ENCODE assay signal across 30 cellular contexts in the genomic region with DNA sequence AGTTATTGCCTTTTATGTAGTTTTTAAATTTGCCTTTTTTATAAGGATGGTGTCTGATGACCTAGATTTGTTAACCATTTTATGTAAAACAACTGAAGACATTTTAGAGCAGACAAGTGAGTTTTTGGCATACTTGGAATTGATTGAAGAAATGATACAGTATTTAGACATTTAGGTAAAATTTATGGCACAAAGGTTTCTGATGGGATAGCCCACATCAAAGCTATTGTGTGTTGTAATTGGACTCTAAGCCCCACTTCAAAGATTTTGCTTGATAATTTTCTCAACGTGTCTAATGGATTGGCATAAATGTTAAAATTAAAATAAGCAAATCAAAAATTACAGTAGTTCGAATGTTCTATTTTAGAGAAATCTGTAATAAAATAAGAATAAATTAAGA. TPM values are rescaled to one million over a fixed set of nuclear protein-coding genes. Genes with fewer than 3 reads are reported as not detected.
DNase-seq lines count a peak whose midpoint lies in the region; ATAC-seq, FAIRE-seq and TF ChIP-seq lines count a peak whose summit lies in the region.
"Had no signal": no experiment of that assay in that cellular context is flagged by ENCODE, and none has a peak within 500 bp of the region (broad histone marks: within the 10 kb centered on the region; RNA-seq: fewer than 3 reads in every experiment).

No MANE protein-coding gene starts in this region.

- H3K79me2 ChIP-seq in PC-3 (ENCODE audit: low read length), result no peaks in the 10 kb centered on the region
- H3K79me2 ChIP-seq in K562 (ENCODE audit: control insufficient read depth, insufficient read depth, low read length), result peaks cover 94% of the 10 kb centered on the region
- no peaks in the 10 kb centered on the region for H3K79me2 ChIP-seq in PC-9 (ENCODE audit: low read depth)

- TF ChIP-seq POLR2A in K562 (conservative IDR thresholded peaks at IDR 0.05), result no peak

- TF ChIP-seq EP300 in K562 (IDR thresholded peaks at IDR 0.05; ENCODE audit: low read length), result no peak

- H3K9me3 ChIP-seq in PC-3 (ENCODE audit: low read length) (no peaks in the 10 kb centered on the region), K562 (replicated peaks; ENCODE audit: control insufficient read depth, insufficient read depth, low read depth, low read length) (no peaks in the 10 kb centered on the region), PC-9 (ENCODE audit: insufficient read depth, low read depth) (no peaks in the 10 kb centered on the region)
- H3K9me3 ChIP-seq: BE2C, BLaER1 had no signal

- H3K27me3 ChIP-seq in PC-3 (ENCODE audit: low read length), result no peaks in the 10 kb centered on the region
- no peaks in the 10 kb centered on the region for H3K27me3 ChIP-seq in K562 (ENCODE audit: control insufficient read depth in 2 of 2, insufficient read depth in 2 of 2, low read length in 2 of 2)
- no peaks in the 10 kb centered on the region for H3K27me3 ChIP-seq in PC-9 (ENCODE audit: insufficient read depth, low read depth)
- H3K27me3 ChIP-seq: BLaER1 had no signal

- TF ChIP-seq RAD21 in K562 (CRISPR knock-in tag; conservative IDR thresholded peaks at IDR 0.05 in 1 of 2, IDR thresholded peaks at IDR 0.05 in 1 of 2), result no peak

- peak; percentile 43 for FAIRE-seq in A204.1 (lab: Jason Lieb, UNC)
- peak; percentile 14 for FAIRE-seq in GM19239 (lab: Jason Lieb, UNC)
- FAIRE-seq in K562 (lab: Jason Lieb, UNC), result peak; percentile 59
- FAIRE-seq: GM12891 had no signal

- no peak for ATAC-seq in PC-3
- no peak for ATAC-seq in K562
- no peak for ATAC-seq in HG03469 (IDR thresholded peaks at IDR 0.05; ENCODE audit: unreplicated experiment)
- ATAC-seq in GM18858 (IDR thresholded peaks at IDR 0.05; ENCODE audit: unreplicated experiment), result no peak

- POLR2A ChIA-PET in PC-3 (lab: Charles Lee; ENCODE audit: unreplicated experiment) (no interaction called here), K562 (lab: Yijun Ruan, JAX) (no interaction called here), PC-9 (lab: Charles Lee; ENCODE audit: unreplicated experiment) (no interaction called here)

- H3K4me3 ChIP-seq in PC-3 (ENCODE audit: low read length) (no peak overlapping the region), K562 (no peak overlapping the region), PC-9 (no peak overlapping the region)
- H3K4me3 ChIP-seq: BLaER1 had no signal

- intact Hi-C loops in PC-3 (cut with micrococcal nuclease) (no loop called here), K562 (cut with micrococcal nuclease) (loop anchor here (5.0 kb wide), 1 partner anchor 121 kb away; the partner anchor contains the start of gene AREG), PC-9 (cut with micrococcal nuclease; ENCODE audit: unreplicated experiment) (no loop called here)

- 11% methylated on average over 2 of the region's 2 CpGs for WGBS in K562 (ENCODE audit: insufficient coverage, low coverage, missing lambda C conversion rate)

- H3K9ac ChIP-seq in PC-3 (ENCODE audit: low read length) (peak overlapping the region; percentile 91; the same call in 1 of the 2 replicates), K562 (ENCODE audit: insufficient read depth in 1 of 2, low read depth in 2 of 2, low read length in 2 of 2) (peak overlapping the region in 1 of 2 experiments; percentile 70; a peak in 1 of 4 replicates)
- H3K9ac ChIP-seq: BLaER1 had no signal

- H2AFZ ChIP-seq in PC-3 (ENCODE audit: low read length), result no peak overlapping the region
- H2AFZ ChIP-seq in K562 (ENCODE audit: low read depth, low read length), result no peak overlapping the region
- no peak overlapping the region for H2AFZ ChIP-seq in PC-9

- in situ Hi-C loops in K562 (cut with MboI), result no loop called here

- BruUV-seq in PC-3 (replicated peaks; lab: Mats Ljungman, UMichigan) (no TSS peak), K562 (replicated peaks; lab: Mats Ljungman, UMichigan) (no TSS peak), PC-9 (replicated peaks; lab: Mats Ljungman, UMichigan) (no TSS peak)

- H3F3A ChIP-seq in PC-3 (ENCODE audit: low read length, unreplicated experiment) (peaks cover 7% of the 10 kb centered on the region), PC-9 (ENCODE audit: insufficient read depth, low read depth) (no peaks in the 10 kb centered on the region)

- H3K9me2 ChIP-seq in PC-3 (replicated peaks; ENCODE audit: low read length) (no peaks in the 10 kb centered on the region), PC-9 (ENCODE audit: insufficient read depth) (no peaks in the 10 kb centered on the region; the same call in 1 of the 2 replicates)

- H3K4me2 ChIP-seq in PC-3 (ENCODE audit: low read length) (no peak overlapping the region), K562 (ENCODE audit: insufficient read depth, low read length) (0 out of 2 replicates have a peak overlapping the region, but pooled peaks have one; percentile 33), PC-9 (no peak overlapping the region)
- H3K4me2 ChIP-seq: BLaER1 had no signal

- no peak for DNase-seq in GM19239 (ENCODE audit: insufficient read length, low spot score)
- DNase-seq in PC-3, result no peak
- DNase-seq in K562 (ENCODE audit: extremely low read depth in 1 of 4, low spot score in 3 of 4), result no peak
- no peak for DNase-seq in PC-9
- DNase-seq in cortex of kidney (lab: John Stamatoyannopoulos, UW), result no peak
- DNase-seq: ACHN; BE2C; C1 segment of cervical spinal cord; CD4-positive, alpha-beta memory T cell; CD4-positive, CD25-positive, alpha-beta regulatory T cell; CD8-positive, alpha-beta memory T cell; COR-L47; DMS 273 treated with DMSO at 0.1 percent for 48 hours; DMS153; DMS53; DMS79; DND-41; EL; GF-D8 had no signal

- CTCF ChIA-PET in PC-3 (lab: Charles Lee) (no interaction called here), K562 (lab: Yijun Ruan, JAX; ENCODE audit: low intra/inter-chr PET ratio) (no interaction called here), PC-9 (lab: Charles Lee) (no interaction called here)

- no peaks in the 10 kb centered on the region for H3K36me3 ChIP-seq in PC-3 (ENCODE audit: low read depth, low read length)
- peaks cover 7% of the 10 kb centered on the region; the same call in 2 of the 3 replicates for H3K36me3 ChIP-seq in K562 (ENCODE audit: control insufficient read depth, insufficient read depth, low read length)
- H3K36me3 ChIP-seq in PC-9 (ENCODE audit: low read depth), result no peaks in the 10 kb centered on the region
- H3K36me3 ChIP-seq: BE2C, BLaER1 had no signal

- H3K9me1 ChIP-seq in K562 (ENCODE audit: control insufficient read depth, insufficient read depth, low read length), result no peaks in the 10 kb centered on the region

- TF ChIP-seq CTCF in PC-3 (conservative IDR thresholded peaks at IDR 0.05; ENCODE audit: low read depth, low read length), result no peak
- no peak for TF ChIP-seq CTCF in K562 (IDR thresholded peaks at IDR 0.05 in 2 of 3, conservative IDR thresholded peaks at IDR 0.05 in 1 of 3; ENCODE audit: insufficient read depth in 2 of 3, low read depth in 1 of 3, low read length in 3 of 3)
- TF ChIP-seq CTCF in PC-9 (conservative IDR thresholded peaks at IDR 0.05), result no peak

- H3K27ac ChIP-seq in PC-3 (ENCODE audit: low read length) (peak overlapping the region; percentile 99), K562 (ENCODE audit: extremely low read depth, low read depth, low read length) (peak overlapping the region; percentile 21; the same call in 2 of the 3 replicates), PC-9 (no peak overlapping the region)
- H3K27ac ChIP-seq: 22Rv1, BLaER1 had no signal

- peaks cover 59% of the 10 kb centered on the region for H3K4me1 ChIP-seq in PC-3 (ENCODE audit: insufficient read depth, low read length)
- H3K4me1 ChIP-seq in K562 (replicated peaks in 1 of 2; ENCODE audit: control insufficient read depth in 2 of 2, insufficient read depth in 2 of 2, low read length in 2 of 2), result peaks cover 1 to 36% of the 10 kb centered on the region in 2 experiments; a peak in 4 of 5 replicates
- peaks cover 4% of the 10 kb centered on the region for H3K4me1 ChIP-seq in PC-9 (replicated peaks; ENCODE audit: insufficient read depth)
- H3K4me1 ChIP-seq: BE2C, BLaER1 had no signal

- H4K20me1 ChIP-seq in PC-3 (ENCODE audit: low read length) (no peaks in the 10 kb centered on the region), K562 (replicated peaks; ENCODE audit: control insufficient read depth, insufficient read depth, low read length) (no peaks in the 10 kb centered on the region), PC-9 (ENCODE audit: insufficient read depth) (no peaks in the 10 kb centered on the region)
- H4K20me1 ChIP-seq: BLaER1 had no signal

RNA-seq across cellular contexts. Expression of gene EPGN, which starts 17.6 kb away (rescaled TPM):
- total RNA-seq in PC-3 (2014; rRNA removed) (70.7 and 98.0 TPM in 2 replicates), K562 (2014; rRNA removed) (not detected in 2 replicates), K562 (2014; rRNA removed; fragmentation: Illumina TruSeq; extraction: Trizol) (not detected in 2 replicates), K562 (2015; rRNA removed; fragmentation: Illumina TruSeq; extraction: Trizol) (not detected in 2 replicates), K562 (2021) (not detected in 2 replicates), PC-9 (2021) (4.5 and 5.5 TPM in 2 replicates)
- total RNA-seq in K562 (2011; cell fraction: chromatin; rRNA removed; ENCODE audit: low replicate concordance), result 0.39 and 0.62 TPM in 2 replicates
- total RNA-seq in K562 (2011; cell fraction: nucleolus; rRNA removed), result not detected in 2 replicates
- not detected in 2 replicates for total RNA-seq in K562 (2011; cell fraction: nucleoplasm; rRNA removed)
- polyA plus RNA-seq in K562 (2011; rRNA removed) (not detected in 2 replicates), K562 (2014; fragmentation: Illumina TruSeq; extraction: Trizol) (not detected in 2 replicates), K562 (2014; fragmentation: Nextera tagmentation; extraction: Ambion mirVana) (under 1 TPM; 0.10 to 0.56 TPM), K562 (2014; rRNA removed) (not detected in 2 replicates)
- not detected in 2 replicates for polyA plus RNA-seq in K562 (2011; cell fraction: cytosol; rRNA removed)
- not detected in 2 replicates for polyA plus RNA-seq in K562 (2011; cell fraction: nucleus; rRNA removed)
- polyA plus RNA-seq in K562 (2012), result 0.17 and 0.48 TPM in 2 replicates
- not detected in 2 replicates for polyA minus RNA-seq in K562 (2011; rRNA and poly(A)+ RNA removed)
- not detected in 2 replicates for polyA minus RNA-seq in K562 (2011; cell fraction: cytosol; rRNA and poly(A)+ RNA removed)
- 0.27 and 0.44 TPM in 2 replicates for polyA minus RNA-seq in K562 (2011; cell fraction: nucleus; rRNA and poly(A)+ RNA removed)
- total RNA-seq: A172; A673; CD8-positive, alpha-beta memory T cell; G401 had no signal
- polyA plus RNA-seq: AG04450; CD14-positive monocyte; CD4-positive, alpha-beta memory T cell; CD4-positive, CD25-positive, alpha-beta regulatory T cell; CD8-positive, alpha-beta memory T cell had no signal

RNA-seq across cellular contexts. Expression of gene EREG, which starts 39.1 kb away (rescaled TPM):
- total RNA-seq in PC-3 (2014; rRNA removed) (1.3 and 2.2 TPM in 2 replicates), K562 (2014; rRNA removed) (2.5 and 3.9 TPM in 2 replicates), K562 (2014; rRNA removed; fragmentation: Illumina TruSeq; extraction: Trizol) (5.0 and 7.3 TPM in 2 replicates), K562 (2015; rRNA removed; fragmentation: Illumina TruSeq; extraction: Trizol) (2.4 and 2.6 TPM in 2 replicates), K562 (2021) (2.9 and 4.5 TPM in 2 replicates), PC-9 (2021) (0.46 and 0.58 TPM in 2 replicates)
- total RNA-seq in K562 (2011; cell fraction: chromatin; rRNA removed; ENCODE audit: low replicate concordance), result 6.4 and 18.1 TPM in 2 replicates
- 3.8 and 5.1 TPM in 2 replicates for total RNA-seq in K562 (2011; cell fraction: nucleolus; rRNA removed)
- total RNA-seq in K562 (2011; cell fraction: nucleoplasm; rRNA removed), result 12.1 and 22.8 TPM in 2 replicates
- polyA plus RNA-seq in K562 (2011; rRNA removed) (2.7 and 7.2 TPM in 2 replicates), K562 (2014; fragmentation: Illumina TruSeq; extraction: Trizol) (2.3 and 4.5 TPM in 2 replicates), K562 (2014; fragmentation: Nextera tagmentation; extraction: Ambion mirVana) (1 to 10 TPM in 1 of 2 experiments, under 1 TPM in 1; 0.97 to 1.2 TPM), K562 (2014; rRNA removed) (1.5 and 3.1 TPM in 2 replicates)
- 0.89 and 4.7 TPM in 2 replicates for polyA plus RNA-seq in K562 (2011; cell fraction: cytosol; rRNA removed)
- 2.5 and 7.7 TPM in 2 replicates for polyA plus RNA-seq in K562 (2011; cell fraction: nucleus; rRNA removed)
- 1.9 and 2.3 TPM in 2 replicates for polyA plus RNA-seq in K562 (2012)
- polyA minus RNA-seq in K562 (2011; rRNA and poly(A)+ RNA removed), result 3.3 and 10.0 TPM in 2 replicates
- 1.0 and 3.7 TPM in 2 replicates for polyA minus RNA-seq in K562 (2011; cell fraction: cytosol; rRNA and poly(A)+ RNA removed)
- 5.1 and 13.9 TPM in 2 replicates for polyA minus RNA-seq in K562 (2011; cell fraction: nucleus; rRNA and poly(A)+ RNA removed)
- total RNA-seq: A172; CD4-positive, alpha-beta memory T cell; CD8-positive, alpha-beta memory T cell; G401 had no signal
- polyA plus RNA-seq: CD4-positive, alpha-beta memory T cell; CD4-positive, CD25-positive, alpha-beta regulatory T cell; CD8-positive, alpha-beta memory T cell had no signal

Comparison
In these comparisons a context has a peak if more than half of its experiments do, and no peak if none do; other contexts are left out.
1. RNA of gene EPGN, which starts 17.6 kb away (total RNA-seq): 70.7 to 98.0 TPM in PC-3; 4.5 to 5.5 TPM in PC-9 and 0.39 to 0.62 TPM in K562; every median in the first group is over 10 times any median in the second.